Comparison of ENCODE assay signal across 17 cellular contexts in genomic region chr5:155402927-155403645, GRCh38.
DNase-seq lines count a peak whose midpoint lies in the region; ATAC-seq, FAIRE-seq and TF ChIP-seq lines count a peak whose summit lies in the region.
"Had no signal": no experiment of that assay in that cellular context is flagged by ENCODE, and none has a peak within 500 bp of the region (broad histone marks: within the 10 kb centered on the region; RNA-seq: fewer than 3 reads in every experiment).

No MANE protein-coding gene starts in this region.

- no peaks in the 10 kb centered on the region for H3K36me3 Mint-ChIP-seq in type B pancreatic cell
- H3K36me3 Mint-ChIP-seq: activated naive CD8-positive, alpha-beta T cell had no signal

- H3K4me1 Mint-ChIP-seq in type B pancreatic cell (ENCODE audit: unreplicated experiment) = no peaks in the 10 kb centered on the region
- H3K4me1 Mint-ChIP-seq: activated CD4-positive, alpha-beta T cell treated with anti-CD3 and anti-CD28 coated beads, Interleukin-2, amount 10 ng/mL, durations not matched to agents 24 days and 14 days; nephron progenitor cell had no signal

- no peaks in the 10 kb centered on the region for H3K27me3 Mint-ChIP-seq in type B pancreatic cell
- H3K27me3 Mint-ChIP-seq: activated CD4-positive, alpha-beta T cell treated with anti-CD3 and anti-CD28 coated beads, Interleukin-2, amount 10 ng/mL, durations not matched to agents 24 days and 14 days had no signal

- H3K27ac Mint-ChIP-seq in type B pancreatic cell = peak overlapping the region; percentile 75
- H3K27ac Mint-ChIP-seq: activated CD4-positive, alpha-beta T cell treated with anti-CD3 and anti-CD28 coated beads, Interleukin-2, amount 10 ng/mL, durations not matched to agents 24 days and 14 days; activated naive CD8-positive, alpha-beta T cell; CD4-positive, alpha-beta T cell; nephron progenitor cell had no signal

- TF ChIP-seq CTCF in type B pancreatic cell (conservative IDR thresholded peaks at IDR 0.05) (no peak), D721Med (IDR thresholded peaks at IDR 0.05; ENCODE audit: insufficient read depth, missing control alignments) (no peak)

- no peak for ATAC-seq in GM19463 (IDR thresholded peaks at IDR 0.05; ENCODE audit: unreplicated experiment)
- ATAC-seq: A549 had no signal

- H3K9me3 Mint-ChIP-seq in type B pancreatic cell = peaks cover 22% of the 10 kb centered on the region

- DNase-seq in NCI-H2107 treated with DMSO at 0.1 percent for 48 hours (lab: John Stamatoyannopoulos, UW; ENCODE audit: unreplicated experiment) = peak; percentile 0
- no peak for DNase-seq in NCI-H2107 (lab: John Stamatoyannopoulos, UW)
- peak; percentile 80 for DNase-seq in NCI-H2196 (lab: John Stamatoyannopoulos, UW; ENCODE audit: unreplicated experiment)
- peak; percentile 70 for DNase-seq in T1000 (lab: John Stamatoyannopoulos, UW)
- DNase-seq in type B pancreatic cell (ENCODE audit: extremely low spot score, unreplicated experiment) = no peak
- no peak for DNase-seq in frontal cortex (ENCODE audit: low spot score in 2 of 2)
- DNase-seq in D721Med (ENCODE audit: insufficient read length, low spot score) = no peak
- DNase-seq: activated CD4-positive, alpha-beta T cell treated with anti-CD3 and anti-CD28 coated beads, Interleukin-2, amount 10 ng/mL, durations not matched to agents 24 days and 14 days; activated T-cell treated with anti-CD3 and anti-CD28 coated beads for 4 hours; CD4-positive, alpha-beta T cell; effector CD8-positive, alpha-beta T cell; NCI-H774; nephron progenitor cell; T-helper 9 cell had no signal

- FAIRE-seq in frontal cortex (lab: Jason Lieb, UNC) (no peak), D721Med (lab: Jason Lieb, UNC) (no peak)
- FAIRE-seq: A549 had no signal

- no peak overlapping the region for H3K4me3 Mint-ChIP-seq in type B pancreatic cell
- H3K4me3 Mint-ChIP-seq: activated CD4-positive, alpha-beta T cell treated with anti-CD3 and anti-CD28 coated beads, Interleukin-2, amount 10 ng/mL, durations not matched to agents 24 days and 14 days; activated naive CD8-positive, alpha-beta T cell; CD4-positive, alpha-beta T cell; nephron progenitor cell had no signal

Comparison
In these comparisons a context has a peak if more than half of its experiments do, and no peak if none do; other contexts are left out.
1. DNase-seq: peak in NCI-H2107 treated with DMSO at 0.1 percent for 48 hours (single experiment), NCI-H2196 (single experiment) and T1000 (single experiment); none in NCI-H2107 (single experiment), type B pancreatic cell (single experiment), frontal cortex (0 of 2) and D721Med (single experiment).